ENCODE assay signal across 21 cellular contexts in the genomic region with DNA sequence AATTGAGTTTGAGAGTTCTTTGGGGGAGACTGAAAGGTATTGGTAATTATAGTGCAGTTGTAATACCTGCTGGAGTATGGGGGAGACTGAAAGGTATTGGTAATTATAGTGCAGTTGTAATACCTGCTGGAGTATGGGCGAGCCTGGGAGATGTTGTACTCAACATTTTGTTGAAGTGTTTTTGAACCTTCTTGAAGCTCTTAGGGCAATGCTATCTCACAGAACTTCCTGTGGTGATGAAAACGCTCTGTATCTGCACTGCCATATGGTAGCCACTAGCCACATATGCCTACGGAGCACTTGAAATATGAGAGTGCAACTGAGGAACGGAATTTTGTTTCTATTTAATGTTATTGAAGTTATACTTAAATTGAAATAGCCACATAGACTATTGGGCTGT.
"Had no signal": no experiment of that assay in that cellular context is flagged by ENCODE, and none has a peak within 500 bp of the region (broad histone marks: within the 10 kb centered on the region; RNA-seq: fewer than 3 reads in every experiment).

No MANE protein-coding gene starts in this region.

- H3K36me3 Mint-ChIP-seq: naive thymus-derived CD8-positive, alpha-beta T cell; stimulated activated naive B cell treated with anti-CD40 and anti-IgM and Interleukin-4, amounts not matched to agents 10 μg/mL and 1 μg/mL and 100 μg/mL, for 72 hours had no signal

- H3K9me3 Mint-ChIP-seq: endodermal cell had no signal

- H3K4me3 Mint-ChIP-seq: endodermal cell; naive thymus-derived CD8-positive, alpha-beta T cell; neural crest cell; stimulated activated naive B cell treated with anti-CD40 and anti-IgM and Interleukin-4, amounts not matched to agents 10 μg/mL and 1 μg/mL and 100 μg/mL, for 72 hours; stimulated activated naive CD8-positive, alpha-beta T cell treated with anti-CD3 and anti-CD28 coated beads, Interleukin-15, amount 100 ng/mL, for 72 hours had no signal

- H3K4me1 Mint-ChIP-seq: naive thymus-derived CD8-positive, alpha-beta T cell; stimulated activated naive CD8-positive, alpha-beta T cell treated with anti-CD3 and anti-CD28 coated beads, Interleukin-15, amount 100 ng/mL, for 72 hours had no signal

- DNase-seq: effector CD4-positive, alpha-beta T cell; endodermal cell; erythroblast; foreskin keratinocyte; kidney; left colon; naive thymus-derived CD8-positive, alpha-beta T cell; posterior cingulate gyrus; spleen; stimulated activated CD4-positive, alpha-beta T cell treated with anti-CD3 and anti-CD28 coated beads, Interleukin-15, amount 100 ng/mL, for 24 hours; stimulated activated CD4-positive, alpha-beta T cell treated with anti-CD3 and anti-CD28 coated beads, Interleukin-1b, Interleukin-23, amount 100 ng/mL, for 48 hours; stimulated activated CD4-positive, alpha-beta T cell treated with anti-CD3 and anti-CD28 coated beads, Interleukin-4, amount 100 ng/mL, for 24 hours; stimulated activated naive B cell treated with anti-CD40 and anti-IgM and Interleukin-4, amounts not matched to agents 10 μg/mL and 1 μg/mL and 100 μg/mL, for 72 hours; stimulated activated naive CD8-positive, alpha-beta T cell treated with anti-CD3 and anti-CD28 coated beads, Interleukin-15, amount 100 ng/mL, for 72 hours; testis; upper lobe of right lung had no signal

- H3K27me3 Mint-ChIP-seq: stimulated activated naive B cell treated with anti-CD40 and anti-IgM and Interleukin-4, amounts not matched to agents 10 μg/mL and 1 μg/mL and 100 μg/mL, for 72 hours; stimulated activated naive CD8-positive, alpha-beta T cell treated with anti-CD3 and anti-CD28 coated beads, Interleukin-15, amount 100 ng/mL, for 72 hours had no signal

- H3K4me3 ChIP-seq: hepatocyte, spleen, testis, tibial nerve, upper lobe of right lung, vagina had no signal

- H3K36me3 ChIP-seq: spleen, tibial nerve, upper lobe of right lung, vagina had no signal

- H3K4me1 ChIP-seq: foreskin keratinocyte, testis had no signal

- H3K27ac Mint-ChIP-seq: endodermal cell; naive thymus-derived CD8-positive, alpha-beta T cell; stimulated activated naive B cell treated with anti-CD40 and anti-IgM and Interleukin-4, amounts not matched to agents 10 μg/mL and 1 μg/mL and 100 μg/mL, for 72 hours; stimulated activated naive CD8-positive, alpha-beta T cell treated with anti-CD3 and anti-CD28 coated beads, Interleukin-15, amount 100 ng/mL, for 72 hours had no signal

- H3K27ac ChIP-seq: foreskin keratinocyte, hepatocyte, spleen, testis, tibial nerve, upper lobe of right lung, vagina had no signal

- H3K27me3 ChIP-seq: foreskin keratinocyte, hepatocyte, spleen, testis, tibial nerve, upper lobe of right lung, vagina had no signal

- ATAC-seq: foreskin keratinocyte; left colon; naive thymus-derived CD8-positive, alpha-beta T cell; sciatic nerve; stimulated activated naive B cell treated with anti-CD40 and anti-IgM and Interleukin-4, amounts not matched to agents 10 μg/mL and 1 μg/mL and 100 μg/mL, for 72 hours; stimulated activated naive CD8-positive, alpha-beta T cell treated with anti-CD3 and anti-CD28 coated beads, Interleukin-15, amount 100 ng/mL, for 72 hours; upper lobe of right lung had no signal

- H3K9me3 ChIP-seq: spleen, testis, tibial nerve, upper lobe of right lung, vagina had no signal
